In genomic region chr11:76214968-76215548, GRCh38 we compare ENCODE assay signal across 31 cellular contexts. TPM values are rescaled to one million over a fixed set of nuclear protein-coding genes. Genes with fewer than 3 reads are reported as not detected.
DNase-seq lines count a peak whose midpoint lies in the region; ATAC-seq, FAIRE-seq and TF ChIP-seq lines count a peak whose summit lies in the region.
"Had no signal": no experiment of that assay in that cellular context is flagged by ENCODE, and none has a peak within 500 bp of the region (broad histone marks: within the 10 kb centered on the region; RNA-seq: fewer than 3 reads in every experiment).

No MANE protein-coding gene starts in this region.

- TF ChIP-seq CTCF in BE2C (IDR thresholded peaks at IDR 0.05; ENCODE audit: low read depth, low read length): peak; percentile 18; the same call in 1 of the 2 replicates
- no peak for TF ChIP-seq CTCF in HFFc6 (IDR thresholded peaks at IDR 0.05)
- no peak for TF ChIP-seq CTCF in lower lobe of right lung (IDR thresholded peaks at IDR 0.05)

- ATAC-seq in lower lobe of right lung: no peak
- no peak for ATAC-seq in GM21423 (IDR thresholded peaks at IDR 0.05; ENCODE audit: unreplicated experiment)
- ATAC-seq: activated CD8-positive, alpha-beta T cell treated with anti-CD3 and anti-CD28 coated beads, Interleukin-2, amount 10 ng/mL, durations not matched to agents 7 days and 5 days; GM12878; left lobe of liver; right lobe of liver had no signal

- H3K27me3 Mint-ChIP-seq in HFFc6 (ENCODE audit: insufficient read depth): peaks cover 19% of the 10 kb centered on the region

- FAIRE-seq in urothelium cell line (lab: Jason Lieb, UNC): no peak
- FAIRE-seq: GM12878, H54 had no signal

- H3K9me3 Mint-ChIP-seq in HFFc6: no peaks in the 10 kb centered on the region
- H3K9me3 Mint-ChIP-seq: activated T-helper 2 cell treated with anti-CD3 and anti-CD28 coated beads, Interferon-gamma antibody, Interleukin-2, Interleukin-4, amounts not matched to agents 10 μg/mL and 5 μg/mL and 100 μg/mL, durations not matched to agents 14 hours and 24 hours and 36 hours; immature natural killer cell; naive B cell had no signal

- peak overlapping the region; percentile 82 for H3K27ac Mint-ChIP-seq in HFFc6
- H3K27ac Mint-ChIP-seq: activated CD8-positive, alpha-beta T cell treated with anti-CD3 and anti-CD28 coated beads, Interleukin-2, amount 10 ng/mL, durations not matched to agents 7 days and 5 days; activated naive CD8-positive, alpha-beta T cell; activated T-helper 2 cell treated with anti-CD3 and anti-CD28 coated beads, Interferon-gamma antibody, Interleukin-2, Interleukin-4, amounts not matched to agents 10 μg/mL and 5 μg/mL and 100 μg/mL, durations not matched to agents 14 hours and 24 hours and 36 hours; immature natural killer cell had no signal

- no peak overlapping the region for H3K4me3 Mint-ChIP-seq in HFFc6
- H3K4me3 Mint-ChIP-seq: activated CD8-positive, alpha-beta T cell treated with anti-CD3 and anti-CD28 coated beads, Interleukin-2, amount 10 ng/mL, durations not matched to agents 7 days and 5 days; activated naive CD8-positive, alpha-beta T cell; immature natural killer cell; naive B cell had no signal

- TF ChIP-seq POLR2A in erythroblast (IDR thresholded peaks at IDR 0.05; ENCODE audit: low read length): no peak

- H3K9me3 ChIP-seq in BE2C (no peaks in the 10 kb centered on the region), lower lobe of right lung (no peaks in the 10 kb centered on the region)
- H3K9me3 ChIP-seq: right lobe of liver, stomach, vagina had no signal

- no peak for DNase-seq in BE2C
- DNase-seq in HFFc6: no peak
- DNase-seq in SKM-1 (lab: John Stamatoyannopoulos, UW; ENCODE audit: unreplicated experiment): peak; percentile 27
- DNase-seq in lower lobe of right lung: peak; percentile 3
- no peak for DNase-seq in urothelium cell line (ENCODE audit: low spot score)
- no peak for DNase-seq in NCI-H187 (lab: John Stamatoyannopoulos, UW)
- DNase-seq in erythroblast (lab: John Stamatoyannopoulos, UW): no peak
- DNase-seq: activated CD8-positive, alpha-beta T cell treated with anti-CD3 and anti-CD28 coated beads, Interleukin-2, amount 10 ng/mL, durations not matched to agents 7 days and 5 days; anterior cingulate cortex; effector CD8-positive, alpha-beta T cell; hypothalamus; immature natural killer cell; Kasumi-1; naive B cell; NCI-H1048; NCI-H1694 treated with DMSO at 0.1 percent for 48 hours; NCI-H2171; stimulated activated CD4-positive, alpha-beta T cell treated with anti-CD3 and anti-CD28 coated beads, Interleukin-4, amount 100 ng/mL, for 1 hour; stomach; SW 1271 had no signal

- no peaks in the 10 kb centered on the region for H3K36me3 ChIP-seq in BE2C
- no peaks in the 10 kb centered on the region for H3K36me3 ChIP-seq in lower lobe of right lung
- H3K36me3 ChIP-seq: right lobe of liver, stomach, vagina had no signal

- intact Hi-C loops in lower lobe of right lung (cut with DNase I): loop anchor here (10.0 kb wide), 1 partner anchor 100 kb away; no protein-coding TSS in a partner anchor

- H3K27me3 ChIP-seq in BE2C: peaks cover 22% of the 10 kb centered on the region
- H3K27me3 ChIP-seq in lower lobe of right lung (ENCODE audit: low read depth): peaks cover 21% of the 10 kb centered on the region
- H3K27me3 ChIP-seq: right lobe of liver, vagina had no signal

- H3K27ac ChIP-seq in lower lobe of right lung: no peak overlapping the region
- H3K27ac ChIP-seq: coronary artery, epithelial cell of prostate, right lobe of liver, stomach, vagina had no signal

- H3K4me1 ChIP-seq in BE2C (no peaks in the 10 kb centered on the region), lower lobe of right lung (peaks cover 7% of the 10 kb centered on the region)

- H3K4me3 ChIP-seq in BE2C (ENCODE audit: low read depth, low read length): no peak overlapping the region
- H3K4me3 ChIP-seq in lower lobe of right lung: no peak overlapping the region
- H3K4me3 ChIP-seq: coronary artery, GM12878, right lobe of liver, stomach, vagina had no signal

- H3K36me3 Mint-ChIP-seq in HFFc6 (ENCODE audit: low read depth): no peaks in the 10 kb centered on the region
- H3K36me3 Mint-ChIP-seq: activated naive CD8-positive, alpha-beta T cell; immature natural killer cell; naive B cell had no signal

- peaks cover 19% of the 10 kb centered on the region for H3K4me1 Mint-ChIP-seq in HFFc6 (ENCODE audit: low read depth)

RNA-seq across cellular contexts. Expression of gene WNT11, which starts 8.8 kb away (rescaled TPM):
- 1.8 TPM for polyA plus RNA-seq in BE2C (2012; ENCODE audit: insufficient read depth, insufficient read length, low read depth)
- not detected for total RNA-seq in HFFc6 (2021; fragmentation: NEBNext Ultra II Directional; extraction: Animal tissue kit (Norgen Biotek cat#: 25700))
- total RNA-seq in lower lobe of right lung: 9.2 TPM
- total RNA-seq: glomerular endothelial cell, GM12878 had no signal

Comparison
In these comparisons a context has a peak if more than half of its experiments do, and no peak if none do; other contexts are left out.
1. DNase-seq: peak in SKM-1 (single experiment) and lower lobe of right lung (single experiment); none in BE2C (single experiment), HFFc6 (single experiment), urothelium cell line (single experiment), NCI-H187 (0 of 2) and erythroblast (0 of 2).